ENCODE assay signal across 8 cellular contexts in the genomic region with DNA sequence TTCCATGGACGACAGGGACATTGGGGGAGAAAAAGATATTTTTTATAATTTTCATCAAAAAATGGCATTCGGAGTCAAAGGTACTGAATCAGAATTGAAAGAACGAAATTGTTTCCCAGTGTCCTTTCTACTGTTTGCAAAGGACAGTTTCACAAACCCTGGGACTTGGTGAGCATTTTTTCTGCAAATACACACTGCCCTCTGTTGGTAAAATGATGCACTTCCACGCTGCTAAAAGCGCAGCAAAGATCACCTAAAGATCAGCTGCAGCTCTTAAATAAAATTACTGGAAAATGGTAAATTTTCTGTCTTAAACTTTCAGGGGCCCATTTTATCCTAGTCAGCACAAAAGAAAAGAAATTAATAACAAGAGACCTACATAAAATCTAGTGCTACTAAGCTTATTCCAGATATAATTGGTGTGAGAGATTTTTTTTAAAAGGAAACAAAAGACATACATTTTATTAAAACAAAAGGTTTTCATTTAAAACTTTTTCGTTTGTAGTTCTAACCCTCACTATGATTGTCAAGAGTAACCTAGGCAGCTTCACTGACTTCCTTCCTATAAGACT.
A peak's percentile ranks its signal among the peaks of the same experiment; 100 is the strongest.
DNase-seq lines count a peak whose midpoint lies in the region; ATAC-seq, FAIRE-seq and TF ChIP-seq lines count a peak whose summit lies in the region.

No MANE protein-coding gene starts in this region.

- H3K27ac ChIP-seq in Panc1 (ENCODE audit: low read length) = no peak overlapping the region
- H3K27ac ChIP-seq in endothelial cell of umbilical vein (ENCODE audit: insufficient read depth, low read depth, low read length) = peak overlapping the region; percentile 38

- ATAC-seq in GM18867 (IDR thresholded peaks at IDR 0.05; ENCODE audit: unreplicated experiment) = peak; percentile 83
- ATAC-seq in HG03565 (IDR thresholded peaks at IDR 0.05; ENCODE audit: unreplicated experiment) = peak; percentile 62
- no peak for ATAC-seq in Panc1
- no peak for ATAC-seq in GM19035 (IDR thresholded peaks at IDR 0.05; ENCODE audit: unreplicated experiment)
- no peak for ATAC-seq in effector memory CD8-positive, alpha-beta T cell (replicated peaks)

- FAIRE-seq in endothelial cell of umbilical vein (lab: Jason Lieb, UNC) = peak; percentile 87

- H4K20me1 ChIP-seq in endothelial cell of umbilical vein (replicated peaks; ENCODE audit: control insufficient read depth, extremely low read depth, insufficient read depth, low read length) = no peaks in the 10 kb centered on the region

- H3K4me2 ChIP-seq in endothelial cell of umbilical vein (ENCODE audit: insufficient read depth, low read length) = no peak overlapping the region

- CTCF ChIA-PET in Panc1 (lab: Charles Lee) (no interaction called here), endothelial cell of umbilical vein (lab: Charles Lee) (interaction anchor here (0.5 to 3.8 kb wide), 48 partner anchors 9 to 648 kb away, joined by 3 to 67 read pairs (median 4); a partner anchor contains a TSS)

- BruUV-seq in Panc1 (replicated peaks; lab: Mats Ljungman, UMichigan) (no TSS peak), endothelial cell of umbilical vein (replicated peaks; lab: Mats Ljungman, UMichigan) (no TSS peak)

- dilution Hi-C loops in endothelial cell of umbilical vein (cut with MboI; ENCODE audit: extremely low pct_ligation_motif_present, low sequenced_read_pairs) = no loop called here

- no peak for TF ChIP-seq POLR2A in endothelial cell of umbilical vein (IDR thresholded peaks at IDR 0.05; ENCODE audit: low read depth, low read length)

- no peaks in the 10 kb centered on the region for H3K36me3 Mint-ChIP-seq in neural crest cell (ENCODE audit: low read depth)
- H3K36me3 Mint-ChIP-seq in effector memory CD8-positive, alpha-beta T cell (ENCODE audit: insufficient read depth) = no peaks in the 10 kb centered on the region

- POLR2A ChIA-PET in Panc1 (lab: Charles Lee) = no interaction called here
- POLR2A ChIA-PET in endothelial cell of umbilical vein (lab: Charles Lee) = no interaction called here

- H3K9me3 Mint-ChIP-seq in neural crest cell = no peaks in the 10 kb centered on the region
- peaks cover 15 to 16% of the 10 kb centered on the region in 2 donors for H3K9me3 Mint-ChIP-seq in effector memory CD8-positive, alpha-beta T cell

- no peaks in the 10 kb centered on the region for H3K9me3 ChIP-seq in Panc1 (ENCODE audit: control insufficient read depth, insufficient read depth, low read depth, low read length)
- no peaks in the 10 kb centered on the region for H3K9me3 ChIP-seq in endothelial cell of umbilical vein (replicated peaks; ENCODE audit: control insufficient read depth, insufficient read depth, low read length)

- intact Hi-C loops in Panc1 (cut with micrococcal nuclease; ENCODE audit: unreplicated experiment) = loop anchor here (10.0 kb wide), 1 partner anchor 362 kb away; no protein-coding TSS in a partner anchor
- intact Hi-C loops in endothelial cell of umbilical vein (cut with micrococcal nuclease) = loop anchor here (1.0 to 10.0 kb wide), 4 partner anchors 64 to 652 kb away; a partner anchor contains a TSS

- no peaks in the 10 kb centered on the region for H3K9me1 ChIP-seq in endothelial cell of umbilical vein (replicated peaks; ENCODE audit: control insufficient read depth, extremely low read depth, insufficient read depth, low read length)

- DNase-seq in COLO829 (ENCODE audit: low spot score) (peak; percentile 6), Panc1 (ENCODE audit: low read depth, low spot score) (peak; percentile 28), endothelial cell of umbilical vein (ENCODE audit: low read depth, low spot score) (peak; percentile 83), neural crest cell (ENCODE audit: low read depth, low spot score) (peak; percentile 43)
- DNase-seq in effector memory CD8-positive, alpha-beta T cell = no peak

- H3K9ac ChIP-seq in endothelial cell of umbilical vein (replicated peaks; ENCODE audit: extremely low read depth, insufficient read depth, low read length) = no peak overlapping the region

- H3K27ac Mint-ChIP-seq in neural crest cell (ENCODE audit: unreplicated experiment) = no peak overlapping the region
- H3K27ac Mint-ChIP-seq in effector memory CD8-positive, alpha-beta T cell = no peak overlapping the region

- H3K79me2 ChIP-seq in endothelial cell of umbilical vein (ENCODE audit: control insufficient read depth, insufficient read depth, low read length) = no peaks in the 10 kb centered on the region

- H3K4me3 Mint-ChIP-seq in neural crest cell = no peak overlapping the region
- H3K4me3 Mint-ChIP-seq in effector memory CD8-positive, alpha-beta T cell = no peak overlapping the region

- no peaks in the 10 kb centered on the region for H3K4me1 ChIP-seq in Panc1 (ENCODE audit: control insufficient read depth, insufficient read depth, low read length)
- H3K4me1 ChIP-seq in endothelial cell of umbilical vein (ENCODE audit: control insufficient read depth, extremely low read depth, insufficient read depth, low read length) = peaks cover 4% of the 10 kb centered on the region

- peak; percentile 53; the same call in 1 of the 2 replicates for TF ChIP-seq CTCF in Panc1 (IDR thresholded peaks at IDR 0.05)
- TF ChIP-seq CTCF in endothelial cell of umbilical vein (IDR thresholded peaks at IDR 0.05; ENCODE audit: extremely low read depth in 1 of 2, insufficient read depth in 1 of 2, low read depth in 1 of 2, low read length in 2 of 2) = peak; percentile 64 to 69
- TF ChIP-seq CTCF in neural crest cell (conservative IDR thresholded peaks at IDR 0.05) = peak; percentile 92

- in situ Hi-C loops in Panc1 (cut with HindIII; ENCODE audit: low pct_unique_long_range_greater_than_20kb, low sequenced_read_pairs) = no loop called here

- H3K36me3 ChIP-seq in Panc1 (ENCODE audit: control insufficient read depth, insufficient read depth, low read length) (no peaks in the 10 kb centered on the region), endothelial cell of umbilical vein (ENCODE audit: control insufficient read depth in 2 of 2, extremely low read depth in 1 of 2, insufficient read depth in 2 of 2, low read length in 2 of 2) (no peaks in the 10 kb centered on the region)

- peak overlapping the region; percentile 82 for H2AFZ ChIP-seq in endothelial cell of umbilical vein (ENCODE audit: low read depth, low read length)

- no peaks in the 10 kb centered on the region for H3K27me3 ChIP-seq in Panc1 (ENCODE audit: control insufficient read depth, insufficient read depth, low read length)
- no peaks in the 10 kb centered on the region for H3K27me3 ChIP-seq in endothelial cell of umbilical vein (ENCODE audit: control insufficient read depth in 2 of 2, insufficient read depth in 2 of 2, low read length in 2 of 2)

- H3K4me1 Mint-ChIP-seq in neural crest cell = peaks cover 4% of the 10 kb centered on the region
- no peaks in the 10 kb centered on the region for H3K4me1 Mint-ChIP-seq in effector memory CD8-positive, alpha-beta T cell (ENCODE audit: low read depth in 2 of 2)

- H3K4me3 ChIP-seq in Panc1 (ENCODE audit: low read depth in 2 of 2, low read length in 2 of 2) = no peak overlapping the region
- H3K4me3 ChIP-seq in endothelial cell of umbilical vein (replicated peaks in 1 of 3; ENCODE audit: insufficient read depth in 1 of 3, low read depth in 1 of 3, low read length in 3 of 3) = no peak overlapping the region

- no peaks in the 10 kb centered on the region for H3K27me3 Mint-ChIP-seq in neural crest cell (ENCODE audit: low read depth)
- H3K27me3 Mint-ChIP-seq in effector memory CD8-positive, alpha-beta T cell = no peaks in the 10 kb centered on the region

TF ChIP-seq in endothelial cell of umbilical vein, 7 proteins besides CTCF, POLR2A, EP300 and RAD21:
- no peak for TF ChIP-seq FOS (IDR thresholded peaks at IDR 0.05; ENCODE audit: borderline replicate concordance, insufficient read depth, low read length)
- no peak for TF ChIP-seq POLR2AphosphoS5 (IDR thresholded peaks at IDR 0.05; ENCODE audit: insufficient read depth, low read depth, low read length)
- TF ChIP-seq, protein P1, sequence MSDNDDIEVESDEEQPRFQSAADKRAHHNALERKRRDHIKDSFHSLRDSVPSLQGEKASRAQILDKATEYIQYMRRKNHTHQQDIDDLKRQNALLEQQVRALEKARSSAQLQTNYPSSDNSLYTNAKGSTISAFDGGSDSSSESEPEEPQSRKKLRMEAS (IDR thresholded peaks at IDR 0.05; ENCODE audit: insufficient read depth, insufficient read length) = no peak
- TF ChIP-seq JUN (IDR thresholded peaks at IDR 0.05; ENCODE audit: borderline replicate concordance, insufficient read depth, insufficient read length, low read depth) = no peak
- TF ChIP-seq GATA2 (IDR thresholded peaks at IDR 0.05; ENCODE audit: insufficient read depth, insufficient read length, low read depth, low read length) = no peak
- no peak for TF ChIP-seq MYC (IDR thresholded peaks at IDR 0.05; ENCODE audit: low read depth, low read length)
- TF ChIP-seq EZH2 (IDR thresholded peaks at IDR 0.05; ENCODE audit: borderline replicate concordance, low read depth, low read length, severe bottlenecking) = no peak

Comparison
In these comparisons a context has a peak if more than half of its experiments do, and no peak if none do; other contexts are left out.
1. DNase-seq: peak in COLO829 (single experiment), Panc1 (single experiment), endothelial cell of umbilical vein (single experiment) and neural crest cell (single experiment); none in effector memory CD8-positive, alpha-beta T cell (0 of 3).
2. ATAC-seq: peak in GM18867 (single experiment) and HG03565 (single experiment); none in Panc1 (single experiment), GM19035 (single experiment) and effector memory CD8-positive, alpha-beta T cell (single experiment).
3. Peak in every context shown above with its lines, with median percentiles within 50 percentile points of each other: CTCF ChIP-seq.